ENCODE assay signal across 19 cellular contexts in genomic region chr9:127168756-127169506, GRCh38. TPM values are rescaled to one million over a fixed set of nuclear protein-coding genes. Genes with fewer than 3 reads are reported as not detected.
"Had no signal": no experiment of that assay in that cellular context is flagged by ENCODE, and none has a peak within 500 bp of the region (broad histone marks: within the 10 kb centered on the region; RNA-seq: fewer than 3 reads in every experiment).

No MANE protein-coding gene starts in this region.

- DNase-seq: activated CD4-positive, alpha-beta T cell treated with anti-CD3 and anti-CD28 coated beads for 1 hour; activated CD8-positive, alpha-beta T cell treated with anti-CD3 and anti-CD28 coated beads for 36 hours; activated gamma-delta T cell treated with Interleukin-2 at 50 U/mL for 16 hours; activated naive CD8-positive, alpha-beta T cell treated with anti-CD3 and anti-CD28 coated beads for 36 hours; activated T-cell treated with anti-CD3 and anti-CD28 coated beads for 4 hours; effector CD4-positive, alpha-beta T cell; left lung; mesendoderm; posterior cingulate gyrus; right cardiac atrium; SJCRH30; spleen; stimulated activated CD4-positive, alpha-beta T cell treated with anti-CD3 and anti-CD28 coated beads, Interleukin-1b, Interleukin-23, amount 100 ng/mL, for 48 hours; stimulated activated naive CD4-positive, alpha-beta T cell treated with Interleukin-2 at 50 U/mL for 16 hours; T-cell; T1000 had no signal

- H3K27ac ChIP-seq: ascending aorta, coronary artery, heart left ventricle, left lung, SJCRH30, spleen had no signal

- ATAC-seq: activated CD8-positive, alpha-beta T cell treated with anti-CD3 and anti-CD28 coated beads for 36 hours; left lung; T-cell had no signal

- H3K36me3 ChIP-seq: ascending aorta, left lung, SJCRH30 had no signal

- H3K9me3 ChIP-seq: ascending aorta, heart left ventricle, left lung, SJCRH30, spleen had no signal

- H3K4me1 ChIP-seq: ascending aorta, left lung had no signal

- H3K4me3 ChIP-seq: ascending aorta, coronary artery, heart left ventricle, left lung, SJCRH30, spleen had no signal

- H3K27me3 ChIP-seq: ascending aorta, heart left ventricle, left lung, SJCRH30, spleen had no signal

RNA-seq across cellular contexts. Expression of gene ANGPTL2, which starts 46.5 kb away (rescaled TPM):
- total RNA-seq: activated CD8-positive, alpha-beta T cell treated with anti-CD3 and anti-CD28 coated beads for 36 hours; activated naive CD8-positive, alpha-beta T cell treated with anti-CD3 and anti-CD28 coated beads for 36 hours had no signal
